Comparison of ENCODE assay signal across 11 cellular contexts in genomic region chr14:61510736-61511557, GRCh38.
DNase-seq lines count a peak whose midpoint lies in the region; ATAC-seq and FAIRE-seq lines count a peak whose summit lies in the region.
"Had no signal": no experiment of that assay in that cellular context is flagged by ENCODE, and none has a peak within 500 bp of the region (broad histone marks: within the 10 kb centered on the region; RNA-seq: fewer than 3 reads in every experiment).

No MANE protein-coding gene starts in this region.

- H4K91ac ChIP-seq in mesenchymal stem cell (ENCODE audit: low read length): peak overlapping the region; percentile 5

- no peak overlapping the region for H3K14ac ChIP-seq in mesenchymal stem cell (ENCODE audit: low read length in 2 of 2)

- WGBS in right cardiac atrium: 88% methylated on average over 6 of the region's 6 CpGs
- 95% methylated on average over 5 of the region's 6 CpGs for WGBS in mesenchymal stem cell

- no peak overlapping the region for H2BK120ac ChIP-seq in mesenchymal stem cell (ENCODE audit: low read depth, low read length)

- intact Hi-C loops in right cardiac atrium (cut with DNase I): no loop called here
- intact Hi-C loops in left cardiac atrium (cut with DNase I): loop anchor here in 1 of 2 donors (5.0 kb wide), 1 partner anchor 34 kb away; no protein-coding TSS in a partner anchor

- H3K27me3 Mint-ChIP-seq in activated naive CD4-positive, alpha-beta T cell treated with anti-CD3 and anti-CD28 coated beads, Interleukin-2, amount 50 U/mL, for 24 hours: no peaks in the 10 kb centered on the region

- peak; percentile 53 for FAIRE-seq in urothelium cell line (lab: Jason Lieb, UNC)

- no peak overlapping the region for H3K4me2 ChIP-seq in mesenchymal stem cell (ENCODE audit: low read length, poor library complexity, severe bottlenecking)

- no peak overlapping the region for H3K27ac ChIP-seq in right cardiac atrium (ENCODE audit: low read length)
- H3K27ac ChIP-seq in mesenchymal stem cell (ENCODE audit: low read length, poor library complexity, severe bottlenecking): no peak overlapping the region

- H3K4me3 ChIP-seq in right cardiac atrium (ENCODE audit: low read length) (no peak overlapping the region), mesenchymal stem cell (ENCODE audit: insufficient read depth in 1 of 2, low read depth in 1 of 2, low read length in 2 of 2) (no peak overlapping the region)
- H3K4me3 ChIP-seq: heart right ventricle had no signal

- peak overlapping the region; percentile 83 for H3K9ac ChIP-seq in mesenchymal stem cell (ENCODE audit: low read length)

- peaks cover 24% of the 10 kb centered on the region for H3K36me3 Mint-ChIP-seq in activated naive CD4-positive, alpha-beta T cell treated with anti-CD3 and anti-CD28 coated beads, Interleukin-2, amount 50 U/mL, for 24 hours

- H3K27ac Mint-ChIP-seq in activated naive CD4-positive, alpha-beta T cell treated with anti-CD3 and anti-CD28 coated beads, Interleukin-2, amount 50 U/mL, for 24 hours: peak overlapping the region; percentile 93

- peak overlapping the region; percentile 77 for H3K4me3 Mint-ChIP-seq in activated naive CD4-positive, alpha-beta T cell treated with anti-CD3 and anti-CD28 coated beads, Interleukin-2, amount 50 U/mL, for 24 hours

- peak overlapping the region; percentile 10 for H4K8ac ChIP-seq in mesenchymal stem cell (ENCODE audit: low read length)

- H3K4me1 Mint-ChIP-seq in activated naive CD4-positive, alpha-beta T cell treated with anti-CD3 and anti-CD28 coated beads, Interleukin-2, amount 50 U/mL, for 24 hours: peaks cover 96% of the 10 kb centered on the region

- no peak overlapping the region for H3K4ac ChIP-seq in mesenchymal stem cell (ENCODE audit: low read depth in 1 of 2, low read length in 2 of 2)

- ATAC-seq in right cardiac atrium (peak; percentile 5 to 10), left cardiac atrium (no peak), GM19452 (IDR thresholded peaks at IDR 0.05; ENCODE audit: unreplicated experiment) (no peak)

- no peaks in the 10 kb centered on the region for H3K79me1 ChIP-seq in mesenchymal stem cell (replicated peaks; ENCODE audit: low read length, poor library complexity, severe bottlenecking)

- H2AK5ac ChIP-seq in mesenchymal stem cell (ENCODE audit: low read length, severe bottlenecking): peak overlapping the region; percentile 23

- H2BK12ac ChIP-seq in mesenchymal stem cell (ENCODE audit: low read length in 2 of 2): peak overlapping the region; percentile 18 to 33

- no peak for DNase-seq in right cardiac atrium
- no peak for DNase-seq in left cardiac atrium
- no peak for DNase-seq in mesenchymal stem cell
- DNase-seq in urothelium cell line (ENCODE audit: low spot score): no peak
- no peak for DNase-seq in hypothalamus (lab: John Stamatoyannopoulos, UW)
- DNase-seq in 8988T: no peak
- DNase-seq: activated CD4-positive, CD25-positive, alpha-beta regulatory T cell; heart right ventricle; NCI-H748 treated with DMSO at 0.1 percent for 48 hours had no signal

- no peak overlapping the region for H3K18ac ChIP-seq in mesenchymal stem cell (ENCODE audit: low read depth in 1 of 2, low read length in 2 of 2)

- H2BK5ac ChIP-seq in mesenchymal stem cell (ENCODE audit: low read depth, low read length, poor library complexity, severe bottlenecking): no peak overlapping the region

- H3K27me3 ChIP-seq in right cardiac atrium (ENCODE audit: control insufficient read depth, insufficient read depth) (no peaks in the 10 kb centered on the region), mesenchymal stem cell (ENCODE audit: control insufficient read depth in 1 of 2, insufficient read depth in 1 of 2, low read length in 2 of 2) (no peaks in the 10 kb centered on the region)
- H3K27me3 ChIP-seq: heart right ventricle had no signal

- H3K36me3 ChIP-seq in mesenchymal stem cell (ENCODE audit: control insufficient read depth in 1 of 2, insufficient read depth in 2 of 2, low read depth in 1 of 2, low read length in 2 of 2): no peaks in the 10 kb centered on the region

- peaks cover 4% of the 10 kb centered on the region for H3K9me3 Mint-ChIP-seq in activated naive CD4-positive, alpha-beta T cell treated with anti-CD3 and anti-CD28 coated beads, Interleukin-2, amount 50 U/mL, for 24 hours

- peaks cover 9% of the 10 kb centered on the region for H3K4me1 ChIP-seq in right cardiac atrium (ENCODE audit: control insufficient read depth, insufficient read depth, low read length)
- H3K4me1 ChIP-seq in mesenchymal stem cell (ENCODE audit: control insufficient read depth, insufficient read depth, low read depth, low read length): peaks cover 9% of the 10 kb centered on the region

- no peaks in the 10 kb centered on the region for H3K9me3 ChIP-seq in right cardiac atrium (ENCODE audit: control insufficient read depth, low read length)
- no peaks in the 10 kb centered on the region for H3K9me3 ChIP-seq in mesenchymal stem cell (ENCODE audit: control insufficient read depth, low read length)
- H3K9me3 ChIP-seq: heart right ventricle had no signal

- H3K23ac ChIP-seq in mesenchymal stem cell (ENCODE audit: low read length in 2 of 2): no peak overlapping the region

- no peak overlapping the region for H2AFZ ChIP-seq in mesenchymal stem cell (ENCODE audit: low read depth, low read length)

- peak overlapping the region; percentile 29 for H2BK15ac ChIP-seq in mesenchymal stem cell (ENCODE audit: low read depth, poor library complexity, severe bottlenecking)

Comparison
In these comparisons a context has a peak if more than half of its experiments do, and no peak if none do; other contexts are left out.
1. ATAC-seq: peak in right cardiac atrium (2 of 2); none in left cardiac atrium (0 of 2) and GM19452 (single experiment).